ENCODE assay signal across 23 cellular contexts in the genomic region with DNA sequence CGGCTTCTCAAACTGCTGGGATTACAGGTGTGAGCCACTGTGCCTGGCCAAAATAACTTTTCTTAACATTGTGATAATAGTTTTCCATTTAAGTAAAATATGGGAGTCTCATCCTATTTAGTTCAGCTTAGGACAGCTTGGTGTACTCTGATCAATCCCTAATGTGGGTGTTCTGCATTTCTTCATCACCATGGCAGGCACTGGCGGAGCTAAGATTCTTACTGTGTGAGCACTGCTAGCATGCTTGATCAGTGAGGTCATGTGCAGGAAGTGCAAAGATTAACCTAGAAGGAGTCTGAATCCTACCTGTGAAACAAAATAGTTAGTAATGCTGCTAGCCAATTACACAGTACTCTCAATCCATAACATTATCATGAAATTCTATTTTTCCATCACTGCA.
DNase-seq lines count a peak whose midpoint lies in the region; ATAC-seq and TF ChIP-seq lines count a peak whose summit lies in the region.
"Had no signal": no experiment of that assay in that cellular context is flagged by ENCODE, and none has a peak within 500 bp of the region (broad histone marks: within the 10 kb centered on the region; RNA-seq: fewer than 3 reads in every experiment).

No MANE protein-coding gene starts in this region.

- TF ChIP-seq POLR2A in ovary (IDR thresholded peaks at IDR 0.05) = no peak

- H3K4me1 ChIP-seq in RWPE2 (ENCODE audit: insufficient read depth, poor library complexity, severe bottlenecking) (no peaks in the 10 kb centered on the region), foreskin keratinocyte (no peaks in the 10 kb centered on the region), ovary (ENCODE audit: insufficient read depth) (no peaks in the 10 kb centered on the region)
- H3K4me1 ChIP-seq in CD8-positive, alpha-beta T cell (ENCODE audit: insufficient read depth, low read length) = no peaks in the 10 kb centered on the region
- H3K4me1 ChIP-seq: parathyroid adenoma, sigmoid colon, upper lobe of right lung had no signal

- CTCF ChIA-PET in CD8-positive, alpha-beta T cell (lab: Charles Lee) = no interaction called here

- intact Hi-C loops in CD8-positive, alpha-beta T cell (cut with DNase I, micrococcal nuclease) = no loop called here
- intact Hi-C loops in ovary (cut with DNase I) = no loop called here

- H3K27me3 Mint-ChIP-seq in nephron (ENCODE audit: low read depth) = no peaks in the 10 kb centered on the region
- no peaks in the 10 kb centered on the region for H3K27me3 Mint-ChIP-seq in CD8-positive, alpha-beta T cell (ENCODE audit: low read depth)

- H3K9me3 ChIP-seq in RWPE2 (ENCODE audit: severe bottlenecking) = no peaks in the 10 kb centered on the region
- H3K9me3 ChIP-seq in CD8-positive, alpha-beta T cell (ENCODE audit: low read length) = no peaks in the 10 kb centered on the region
- H3K9me3 ChIP-seq in ovary = no peaks in the 10 kb centered on the region
- H3K9me3 ChIP-seq: sigmoid colon, upper lobe of right lung had no signal

- H3K36me3 ChIP-seq in RWPE2 (ENCODE audit: low read depth) (no peaks in the 10 kb centered on the region), ovary (no peaks in the 10 kb centered on the region)
- no peaks in the 10 kb centered on the region for H3K36me3 ChIP-seq in CD8-positive, alpha-beta T cell (ENCODE audit: insufficient read depth, low read length)
- H3K36me3 ChIP-seq: sigmoid colon, upper lobe of right lung had no signal

- WGBS in ovary, 3 donors = 94 to 98% (median 96%) methylated on average over 2 of the region's 2 CpGs

- TF ChIP-seq CTCF in RWPE2 (IDR thresholded peaks at IDR 0.05; ENCODE audit: poor library complexity, severe bottlenecking) = no peak
- no peak for TF ChIP-seq CTCF in foreskin keratinocyte (conservative IDR thresholded peaks at IDR 0.05)
- no peak for TF ChIP-seq CTCF in nephron (IDR thresholded peaks at IDR 0.05; ENCODE audit: unreplicated experiment in 3 of 3)
- TF ChIP-seq CTCF in CD8-positive, alpha-beta T cell (IDR thresholded peaks at IDR 0.05) = no peak
- TF ChIP-seq CTCF in ovary (IDR thresholded peaks at IDR 0.05) = no peak

- peak; percentile 3 for DNase-seq in EL
- DNase-seq in RWPE2 (ENCODE audit: low spot score) = no peak
- DNase-seq in foreskin keratinocyte = peak; percentile 73 to 87
- DNase-seq in CD8-positive, alpha-beta T cell = no peak
- no peak for DNase-seq in ovary
- no peak for DNase-seq in RPMI8226
- DNase-seq: activated naive CD4-positive, alpha-beta T cell; activated T-cell treated with anti-CD3 and anti-CD28 coated beads, Interleukin-2, amount 50 U/mL, for 1 hour; DMS 273 treated with DMSO at 0.1 percent for 48 hours; erythroblast; HCEC 1CT; KG1; natural killer cell; NCI-H1694 treated with DMSO at 0.1 percent for 48 hours; NCI-H2171 treated with DMSO at 0.1 percent for 48 hours; NCI-H526 treated with DMSO at 0.1 percent for 48 hours; sigmoid colon; stimulated activated CD8-positive, alpha-beta memory T cell treated with anti-CD3 and anti-CD28 coated beads, Interleukin-4, amount 100 ng/mL, for 48 hours; T1000; upper lobe of right lung had no signal

- ATAC-seq in RWPE2 (ENCODE audit: low read depth) = peak; percentile 97
- ATAC-seq in foreskin keratinocyte = peak; percentile 77
- ATAC-seq in CD8-positive, alpha-beta T cell = no peak
- ATAC-seq: natural killer cell, upper lobe of right lung had no signal

- H3K4me3 ChIP-seq in RWPE2 (ENCODE audit: severe bottlenecking) (no peak overlapping the region), ovary (no peak overlapping the region)
- no peak overlapping the region for H3K4me3 ChIP-seq in CD8-positive, alpha-beta T cell (ENCODE audit: low read depth, low read length)
- H3K4me3 ChIP-seq: sigmoid colon, upper lobe of right lung had no signal

- no peak for TF ChIP-seq EP300 in ovary (IDR thresholded peaks at IDR 0.05)

- no peak overlapping the region for H3K4me3 Mint-ChIP-seq in nephron
- H3K4me3 Mint-ChIP-seq in CD8-positive, alpha-beta T cell = no peak overlapping the region
- H3K4me3 Mint-ChIP-seq: mesothelial cell of epicardium, natural killer cell had no signal

- POLR2A ChIA-PET in CD8-positive, alpha-beta T cell (lab: Charles Lee) = no interaction called here

- H3K4me1 Mint-ChIP-seq in nephron = no peaks in the 10 kb centered on the region
- H3K4me1 Mint-ChIP-seq in CD8-positive, alpha-beta T cell (ENCODE audit: low read depth) = no peaks in the 10 kb centered on the region
- H3K4me1 Mint-ChIP-seq: natural killer cell had no signal

- H3K27me3 ChIP-seq in RWPE2 (ENCODE audit: insufficient read depth, poor library complexity, severe bottlenecking) = no peaks in the 10 kb centered on the region
- H3K27me3 ChIP-seq in foreskin keratinocyte = no peaks in the 10 kb centered on the region
- H3K27me3 ChIP-seq in CD8-positive, alpha-beta T cell (ENCODE audit: insufficient read depth, low read length) = no peaks in the 10 kb centered on the region
- no peaks in the 10 kb centered on the region for H3K27me3 ChIP-seq in ovary
- H3K27me3 ChIP-seq: sigmoid colon, upper lobe of right lung had no signal

- no peaks in the 10 kb centered on the region for H3K36me3 Mint-ChIP-seq in nephron (ENCODE audit: low read depth)
- no peaks in the 10 kb centered on the region for H3K36me3 Mint-ChIP-seq in CD8-positive, alpha-beta T cell
- H3K36me3 Mint-ChIP-seq: mesothelial cell of epicardium, natural killer cell had no signal

- H3K9me3 Mint-ChIP-seq in nephron = no peaks in the 10 kb centered on the region
- peaks cover 2% of the 10 kb centered on the region for H3K9me3 Mint-ChIP-seq in CD8-positive, alpha-beta T cell
- H3K9me3 Mint-ChIP-seq: natural killer cell had no signal

- H3K27ac Mint-ChIP-seq in nephron = peak overlapping the region in 2 of 3 experiments; percentile 30 to 35
- H3K27ac Mint-ChIP-seq in CD8-positive, alpha-beta T cell = no peak overlapping the region
- H3K27ac Mint-ChIP-seq: mesothelial cell of epicardium, natural killer cell had no signal

- H3K27ac ChIP-seq in RWPE2 (ENCODE audit: poor library complexity, severe bottlenecking) (no peak overlapping the region), foreskin keratinocyte (no peak overlapping the region), ovary (no peak overlapping the region)
- no peak overlapping the region for H3K27ac ChIP-seq in CD8-positive, alpha-beta T cell (ENCODE audit: low read depth, low read length)
- H3K27ac ChIP-seq: parathyroid adenoma, sigmoid colon, upper lobe of right lung had no signal

Comparison
In these comparisons a context has a peak if more than half of its experiments do, and no peak if none do; other contexts are left out.
1. DNase-seq: peak in EL (single experiment) and foreskin keratinocyte (2 of 2); none in RWPE2 (single experiment), CD8-positive, alpha-beta T cell (0 of 7), ovary (0 of 5) and RPMI8226 (single experiment).